In the genomic region with DNA sequence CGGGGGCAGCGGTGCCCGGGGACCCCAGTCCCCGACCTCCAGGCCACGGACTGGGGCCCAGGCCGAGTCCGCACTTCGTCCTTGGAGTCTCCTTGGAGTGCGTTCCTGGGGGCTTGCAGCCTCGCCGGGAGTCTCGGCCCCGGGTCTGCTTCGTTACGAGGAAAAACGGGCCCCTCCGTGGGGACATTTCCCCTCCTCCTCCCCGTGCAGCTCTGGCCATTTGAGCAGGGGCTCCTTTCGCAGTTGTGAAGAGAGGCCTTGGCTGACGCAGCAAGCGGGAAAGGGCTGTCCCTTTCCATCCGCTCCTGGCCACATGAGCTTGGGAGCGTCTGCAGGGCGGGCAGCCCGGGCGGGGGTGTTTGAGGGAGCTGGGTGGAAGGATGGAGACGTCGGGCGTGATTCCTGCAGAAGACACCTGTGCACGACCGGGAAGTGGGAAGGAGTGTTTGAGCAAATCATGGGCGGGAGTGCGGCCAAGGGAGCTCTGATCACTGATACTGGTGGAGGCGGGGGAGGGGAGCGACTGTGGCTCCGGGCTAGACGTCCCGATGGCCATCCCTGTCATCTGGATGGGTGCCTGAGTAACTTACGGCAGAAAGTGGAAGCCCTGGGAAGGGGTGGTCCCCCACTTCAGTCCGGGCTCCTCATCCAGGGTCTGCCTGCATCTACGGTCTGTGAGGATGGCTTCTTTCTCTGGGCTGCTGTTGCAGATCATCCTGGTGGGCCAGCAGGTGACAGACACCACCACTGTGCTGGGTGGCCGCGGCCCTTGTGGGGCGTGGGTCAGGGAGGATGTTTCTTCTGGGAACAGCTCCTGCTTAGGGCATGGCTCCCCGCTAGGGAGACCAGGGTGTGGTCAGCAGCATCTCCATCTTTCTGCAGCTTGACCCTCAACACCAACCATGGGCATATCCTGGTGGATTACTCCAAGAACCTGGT, we compare ENCODE assay signal across 1 cellular context.
TF ChIP-seq lines count a peak whose summit lies in the region.

No MANE protein-coding gene starts in this region.

TF ChIP-seq in WTC11, 78 proteins besides CTCF, POLR2A, EP300 and RAD21 (continued from another document):
- peak; percentile 44; the same call in 1 of the 2 replicates for TF ChIP-seq ARID4B (CRISPR knock-in tag; IDR thresholded peaks at IDR 0.05; ENCODE audit: borderline replicate concordance)
TF ChIP-seq in WTC11: peak in this region for 6.
